ENCODE assay signal across 9 cellular contexts in the genomic region with DNA sequence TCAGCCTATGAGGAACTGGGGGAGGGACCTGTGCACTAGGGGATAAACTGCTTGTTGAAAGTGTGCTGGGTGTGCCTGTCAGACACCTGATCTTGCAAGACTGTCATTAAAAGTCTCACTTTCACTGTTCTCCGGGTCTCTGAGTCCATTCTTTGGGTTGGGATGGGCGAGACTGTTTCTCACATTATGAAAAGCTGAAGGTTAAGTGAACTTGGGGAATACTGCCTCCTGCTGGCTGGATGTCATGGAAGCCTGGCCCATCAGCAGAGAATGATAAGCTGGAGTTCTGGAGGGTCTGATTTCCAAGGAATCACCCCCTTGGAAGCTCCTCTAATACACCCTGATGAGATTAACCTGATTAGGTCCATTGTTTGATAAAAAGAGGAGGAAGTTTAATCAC. TPM values are rescaled to one million over a fixed set of nuclear protein-coding genes. Genes with fewer than 3 reads are reported as not detected.
DNase-seq lines count a peak whose midpoint lies in the region; ATAC-seq and TF ChIP-seq lines count a peak whose summit lies in the region.
"Had no signal": no experiment of that assay in that cellular context is flagged by ENCODE, and none has a peak within 500 bp of the region (broad histone marks: within the 10 kb centered on the region; RNA-seq: fewer than 3 reads in every experiment).

No MANE protein-coding gene starts in this region.

- no peaks in the 10 kb centered on the region for H3K27me3 Mint-ChIP-seq in activated naive CD8-positive, alpha-beta T cell treated with anti-CD3 and anti-CD28 coated beads, Interleukin-2, amount 10 ng/mL, durations not matched to agents 7 days and 5 days

- H3K27ac ChIP-seq in Peyer's patch (no peak overlapping the region), right lobe of liver (no peak overlapping the region), thyroid gland (no peak overlapping the region)

- H3K4me1 ChIP-seq in Peyer's patch (no peaks in the 10 kb centered on the region), right lobe of liver (no peaks in the 10 kb centered on the region), thyroid gland (no peaks in the 10 kb centered on the region)

- no peak for ATAC-seq in activated naive CD8-positive, alpha-beta T cell treated with anti-CD3 and anti-CD28 coated beads, Interleukin-2, amount 10 ng/mL, durations not matched to agents 7 days and 5 days (ENCODE audit: low read depth)
- ATAC-seq in right lobe of liver (no peak), HG03520 (IDR thresholded peaks at IDR 0.05; ENCODE audit: unreplicated experiment) (no peak), HG02610 (IDR thresholded peaks at IDR 0.05; ENCODE audit: unreplicated experiment) (no peak)

- POLR2A ChIA-PET in activated naive CD8-positive, alpha-beta T cell treated with anti-CD3 and anti-CD28 coated beads, Interleukin-2, amount 10 ng/mL, durations not matched to agents 7 days and 5 days (lab: Charles Lee) = interaction anchor here (0.9 kb wide), 1 partner anchor 25 kb away, joined by 3 read pairs; no protein-coding TSS in a partner anchor

- no peaks in the 10 kb centered on the region for H3K36me3 Mint-ChIP-seq in activated naive CD8-positive, alpha-beta T cell treated with anti-CD3 and anti-CD28 coated beads, Interleukin-2, amount 10 ng/mL, durations not matched to agents 7 days and 5 days

- H3K36me3 ChIP-seq in Peyer's patch (no peaks in the 10 kb centered on the region), right lobe of liver (no peaks in the 10 kb centered on the region), thyroid gland (no peaks in the 10 kb centered on the region)

- TF ChIP-seq POLR2A in Peyer's patch (IDR thresholded peaks at IDR 0.05) (no peak), right lobe of liver (IDR thresholded peaks at IDR 0.05) (no peak), thyroid gland (IDR thresholded peaks at IDR 0.05) (no peak)

- no peaks in the 10 kb centered on the region for H3K9me3 ChIP-seq in Peyer's patch
- no peaks in the 10 kb centered on the region for H3K9me3 ChIP-seq in right lobe of liver
- H3K9me3 ChIP-seq in thyroid gland = no peaks in the 10 kb centered on the region

- H3K27ac Mint-ChIP-seq in activated naive CD8-positive, alpha-beta T cell treated with anti-CD3 and anti-CD28 coated beads, Interleukin-2, amount 10 ng/mL, durations not matched to agents 7 days and 5 days = no peak overlapping the region

- intact Hi-C loops in right lobe of liver (cut with DNase I) (no loop called here), thyroid gland (cut with DNase I) (no loop called here)

- peaks cover 13% of the 10 kb centered on the region for H3K4me1 Mint-ChIP-seq in activated naive CD8-positive, alpha-beta T cell treated with anti-CD3 and anti-CD28 coated beads, Interleukin-2, amount 10 ng/mL, durations not matched to agents 7 days and 5 days

- TF ChIP-seq CTCF in GM12872 (IDR thresholded peaks at IDR 0.05; ENCODE audit: insufficient read depth, low read depth, low read length) = peak; percentile 84
- TF ChIP-seq CTCF in Peyer's patch (IDR thresholded peaks at IDR 0.05) = peak; percentile 27 to 49 (median 40)
- TF ChIP-seq CTCF in right lobe of liver (IDR thresholded peaks at IDR 0.05) = peak; percentile 19 to 45 (median 32)
- peak in 2 of 6 experiments; percentile 44 to 49 for TF ChIP-seq CTCF in thyroid gland (IDR thresholded peaks at IDR 0.05)

- H3K27me3 ChIP-seq in Peyer's patch (no peaks in the 10 kb centered on the region), right lobe of liver (no peaks in the 10 kb centered on the region), thyroid gland (no peaks in the 10 kb centered on the region)

- WGBS in right lobe of liver (ENCODE audit: insufficient coverage, low coverage, low lambda C conversion rate, missing lambda C conversion rate) = 14% methylated on average over 1 of the region's 2 CpGs
- 13 to 33% methylated on average over 1 to 2 of the region's 2 CpGs for WGBS in thyroid gland, 2 donors

- no peak overlapping the region for H3K4me3 Mint-ChIP-seq in activated naive CD8-positive, alpha-beta T cell treated with anti-CD3 and anti-CD28 coated beads, Interleukin-2, amount 10 ng/mL, durations not matched to agents 7 days and 5 days

- no peaks in the 10 kb centered on the region for H3K9me3 Mint-ChIP-seq in activated naive CD8-positive, alpha-beta T cell treated with anti-CD3 and anti-CD28 coated beads, Interleukin-2, amount 10 ng/mL, durations not matched to agents 7 days and 5 days

- no peak overlapping the region for H3K4me3 ChIP-seq in Peyer's patch
- H3K4me3 ChIP-seq in right lobe of liver = no peak overlapping the region
- no peak overlapping the region for H3K4me3 ChIP-seq in thyroid gland (replicated peaks in 1 of 3)

- DNase-seq in Peyer's patch (peak in 2 of 3 donors; percentile 50 to 73), right lobe of liver (no peak), thyroid gland (peak; percentile 48 to 53), ureter (ENCODE audit: low spot score) (no peak)
- DNase-seq in activated naive CD8-positive, alpha-beta T cell treated with anti-CD3 and anti-CD28 coated beads, Interleukin-2, amount 10 ng/mL, durations not matched to agents 7 days and 5 days = peak; percentile 49

RNA-seq across cellular contexts. Expression of a gene that starts 9.0 kb away (rescaled TPM):
- total RNA-seq in Peyer's patch (not detected), right lobe of liver (not detected), thyroid gland (not detected), ureter (not detected)
- total RNA-seq in activated naive CD8-positive, alpha-beta T cell treated with anti-CD3 and anti-CD28 coated beads, Interleukin-2, amount 10 ng/mL, durations not matched to agents 7 days and 5 days = not detected
- total RNA-seq: NCI-H460 had no signal

Comparison
In these comparisons a context has a peak if more than half of its experiments do, and no peak if none do; other contexts are left out.
1. DNase-seq: peak in Peyer's patch (2 of 3), activated naive CD8-positive, alpha-beta T cell treated with anti-CD3 and anti-CD28 coated beads, Interleukin-2, amount 10 ng/mL, durations not matched to agents 7 days and 5 days (single experiment) and thyroid gland (2 of 2); none in right lobe of liver (0 of 3) and ureter (single experiment).